ENCODE assay signal across 17 cellular contexts in the genomic region with DNA sequence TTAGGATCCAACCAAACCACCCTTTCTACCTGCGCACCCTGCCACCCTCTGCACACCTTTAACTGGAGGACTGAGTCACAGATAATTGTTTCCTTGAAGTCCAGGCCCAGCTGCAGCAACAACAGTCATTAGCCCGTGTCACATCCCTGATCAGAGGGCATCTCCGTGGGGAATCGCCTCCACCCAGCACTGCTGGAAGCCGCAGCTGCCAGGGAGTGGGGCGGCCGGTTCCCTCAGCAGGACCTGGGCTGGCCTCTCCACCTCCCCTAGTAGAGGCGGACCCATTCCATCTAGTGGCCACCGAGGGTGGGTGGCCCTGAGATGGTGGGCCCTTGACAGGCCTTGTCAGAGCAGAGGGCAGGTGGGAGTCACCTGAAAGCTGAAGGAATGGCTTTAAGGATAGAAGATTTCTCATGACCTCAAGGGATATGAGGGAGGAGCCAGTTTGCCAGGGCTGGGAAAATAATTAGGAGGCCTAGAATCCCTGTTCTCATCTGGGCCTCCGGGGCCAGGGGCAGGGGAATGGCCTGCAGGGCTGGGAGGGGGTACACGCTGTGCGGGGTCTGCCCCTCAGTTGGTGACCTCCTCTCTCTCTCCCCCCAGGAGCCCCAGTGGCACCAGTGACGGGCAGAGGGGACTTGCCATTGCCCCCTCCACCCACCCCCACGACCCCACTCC. TPM values are rescaled to one million over a fixed set of nuclear protein-coding genes. Genes with fewer than 3 reads are reported as not detected.
A peak's percentile ranks its signal among the peaks of the same experiment; 100 is the strongest.
DNase-seq lines count a peak whose midpoint lies in the region; ATAC-seq, FAIRE-seq and TF ChIP-seq lines count a peak whose summit lies in the region.
"Had no signal": no experiment of that assay in that cellular context is flagged by ENCODE, and none has a peak within 500 bp of the region (broad histone marks: within the 10 kb centered on the region; RNA-seq: fewer than 3 reads in every experiment).

No MANE protein-coding gene starts in this region.

- no peak for DNase-seq in activated CD8-positive, alpha-beta memory T cell treated with anti-CD3 and anti-CD28 coated beads, Interleukin-2, amount 10 ng/mL, durations not matched to agents 7 days and 5 days
- no peak for DNase-seq in activated CD8-positive, alpha-beta memory T cell treated with anti-CD3 and anti-CD28 coated beads, Interleukin-2, amount 50 U/mL, for 4 hours
- peak in 2 of 3 donors; percentile 62 to 68 for DNase-seq in Peyer's patch
- DNase-seq in endothelial cell of umbilical vein (ENCODE audit: low read depth, low spot score) = no peak
- peak; percentile 55 for DNase-seq in sigmoid colon
- DNase-seq in amniotic stem cell (lab: John Stamatoyannopoulos, UW) = no peak
- no peak for DNase-seq in KG1 (lab: John Stamatoyannopoulos, UW)
- DNase-seq: ACHN; activated T-cell treated with anti-CD3 and anti-CD28 coated beads, Interleukin-2, amount 50 U/mL, for 1 hour; NCI-H2107; uterus had no signal

- H3K4me3 Mint-ChIP-seq in activated CD8-positive, alpha-beta memory T cell treated with anti-CD3 and anti-CD28 coated beads, Interleukin-2, amount 10 ng/mL, durations not matched to agents 7 days and 5 days = no peak overlapping the region

- H3K4me1 Mint-ChIP-seq in activated CD8-positive, alpha-beta memory T cell treated with anti-CD3 and anti-CD28 coated beads, Interleukin-2, amount 10 ng/mL, durations not matched to agents 7 days and 5 days = peaks cover 31% of the 10 kb centered on the region

- intact Hi-C loops in endothelial cell of umbilical vein (cut with micrococcal nuclease) (no loop called here), sigmoid colon (cut with DNase I) (no loop called here)

- H3K4me1 ChIP-seq in Peyer's patch = peaks cover 0 to 19% (median 0%) of the 10 kb centered on the region in 4 donors
- H3K4me1 ChIP-seq in endothelial cell of umbilical vein (ENCODE audit: control insufficient read depth, extremely low read depth, insufficient read depth, low read length) = no peaks in the 10 kb centered on the region
- no peaks in the 10 kb centered on the region for H3K4me1 ChIP-seq in sigmoid colon
- H3K4me1 ChIP-seq: pancreas, uterus had no signal

- POLR2A ChIA-PET in endothelial cell of umbilical vein (lab: Charles Lee) = no interaction called here

- H3K27ac ChIP-seq in Peyer's patch (peak overlapping the region in 2 of 4 donors; percentile 28 to 37), endothelial cell of umbilical vein (ENCODE audit: insufficient read depth, low read depth, low read length) (no peak overlapping the region), sigmoid colon (no peak overlapping the region)
- H3K27ac ChIP-seq: epithelial cell of prostate, pancreas, uterus had no signal

- peak overlapping the region; percentile 16 for H3K27ac Mint-ChIP-seq in activated CD8-positive, alpha-beta memory T cell treated with anti-CD3 and anti-CD28 coated beads, Interleukin-2, amount 10 ng/mL, durations not matched to agents 7 days and 5 days

- TF ChIP-seq CTCF in Peyer's patch (IDR thresholded peaks at IDR 0.05) (no peak), endothelial cell of umbilical vein (IDR thresholded peaks at IDR 0.05; ENCODE audit: extremely low read depth in 1 of 2, insufficient read depth in 1 of 2, low read depth in 1 of 2, low read length in 2 of 2) (no peak), sigmoid colon (IDR thresholded peaks at IDR 0.05) (no peak)

- H3K4me2 ChIP-seq in endothelial cell of umbilical vein (ENCODE audit: insufficient read depth, low read length) = no peak overlapping the region

- H3K9me1 ChIP-seq in endothelial cell of umbilical vein (replicated peaks; ENCODE audit: control insufficient read depth, extremely low read depth, insufficient read depth, low read length) = no peaks in the 10 kb centered on the region

- no peak for ATAC-seq in activated CD8-positive, alpha-beta memory T cell treated with anti-CD3 and anti-CD28 coated beads, Interleukin-2, amount 10 ng/mL, durations not matched to agents 7 days and 5 days
- no peak for ATAC-seq in HG02884 (IDR thresholded peaks at IDR 0.05; ENCODE audit: unreplicated experiment)
- ATAC-seq: activated CD4-positive, CD25-positive, alpha-beta regulatory T cell treated with anti-CD3 and anti-CD28 coated beads, Interleukin-2, amount 50 U/mL, for 24 hours; pancreas had no signal

- no peaks in the 10 kb centered on the region for H3K9me3 Mint-ChIP-seq in activated CD8-positive, alpha-beta memory T cell treated with anti-CD3 and anti-CD28 coated beads, Interleukin-2, amount 10 ng/mL, durations not matched to agents 7 days and 5 days (ENCODE audit: low read depth)

- H3K9ac ChIP-seq in endothelial cell of umbilical vein (replicated peaks; ENCODE audit: extremely low read depth, insufficient read depth, low read length) = no peak overlapping the region

- no peaks in the 10 kb centered on the region for H4K20me1 ChIP-seq in endothelial cell of umbilical vein (replicated peaks; ENCODE audit: control insufficient read depth, extremely low read depth, insufficient read depth, low read length)

- H3K27me3 ChIP-seq in Peyer's patch (no peaks in the 10 kb centered on the region), endothelial cell of umbilical vein (ENCODE audit: control insufficient read depth in 2 of 2, insufficient read depth in 2 of 2, low read length in 2 of 2) (no peaks in the 10 kb centered on the region), sigmoid colon (no peaks in the 10 kb centered on the region)
- H3K27me3 ChIP-seq: pancreas, uterus had no signal

- no peaks in the 10 kb centered on the region for H3K27me3 Mint-ChIP-seq in activated CD8-positive, alpha-beta memory T cell treated with anti-CD3 and anti-CD28 coated beads, Interleukin-2, amount 10 ng/mL, durations not matched to agents 7 days and 5 days

- 76 to 86% methylated on average over 14 of the region's 14 CpGs for WGBS in sigmoid colon, 2 donors

- H3K36me3 Mint-ChIP-seq in activated CD8-positive, alpha-beta memory T cell treated with anti-CD3 and anti-CD28 coated beads, Interleukin-2, amount 10 ng/mL, durations not matched to agents 7 days and 5 days = peaks cover 27% of the 10 kb centered on the region

- H3K79me2 ChIP-seq in endothelial cell of umbilical vein (ENCODE audit: control insufficient read depth, insufficient read depth, low read length) = peaks cover 7% of the 10 kb centered on the region

- CTCF ChIA-PET in activated CD8-positive, alpha-beta memory T cell treated with anti-CD3 and anti-CD28 coated beads, Interleukin-2, amount 10 ng/mL, durations not matched to agents 7 days and 5 days (lab: Charles Lee) = no interaction called here
- CTCF ChIA-PET in endothelial cell of umbilical vein (lab: Charles Lee) = no interaction called here

- H3K4me3 ChIP-seq in Peyer's patch (no peak overlapping the region), endothelial cell of umbilical vein (replicated peaks in 1 of 3; ENCODE audit: insufficient read depth in 1 of 3, low read depth in 1 of 3, low read length in 3 of 3) (no peak overlapping the region), sigmoid colon (no peak overlapping the region)
- H3K4me3 ChIP-seq: pancreas, uterus had no signal

- H3K9me3 ChIP-seq in Peyer's patch (no peaks in the 10 kb centered on the region), endothelial cell of umbilical vein (replicated peaks; ENCODE audit: control insufficient read depth, insufficient read depth, low read length) (no peaks in the 10 kb centered on the region), sigmoid colon (no peaks in the 10 kb centered on the region)
- H3K9me3 ChIP-seq: pancreas, uterus had no signal

- TF ChIP-seq POLR2A in Peyer's patch (IDR thresholded peaks at IDR 0.05) = no peak
- no peak for TF ChIP-seq POLR2A in endothelial cell of umbilical vein (IDR thresholded peaks at IDR 0.05; ENCODE audit: low read depth, low read length)
- no peak for TF ChIP-seq POLR2A in sigmoid colon (IDR thresholded peaks at IDR 0.05)

- FAIRE-seq in endothelial cell of umbilical vein (lab: Jason Lieb, UNC) = no peak
- FAIRE-seq: GM12891, keratinocyte, pancreas had no signal

- H2AFZ ChIP-seq in endothelial cell of umbilical vein (ENCODE audit: low read depth, low read length) = no peak overlapping the region

- peaks cover 0 to 69% (median 0%) of the 10 kb centered on the region in 3 donors for H3K36me3 ChIP-seq in Peyer's patch
- H3K36me3 ChIP-seq in endothelial cell of umbilical vein (ENCODE audit: control insufficient read depth in 2 of 2, extremely low read depth in 1 of 2, insufficient read depth in 2 of 2, low read length in 2 of 2) = peaks cover 3 to 33% of the 10 kb centered on the region in 2 experiments
- H3K36me3 ChIP-seq in sigmoid colon = peaks cover 39 to 93% (median 43%) of the 10 kb centered on the region in 4 donors
- H3K36me3 ChIP-seq: uterus had no signal

- TF ChIP-seq EP300 in sigmoid colon (IDR thresholded peaks at IDR 0.05) = no peak

- dilution Hi-C loops in endothelial cell of umbilical vein (cut with MboI; ENCODE audit: extremely low pct_ligation_motif_present, low sequenced_read_pairs) = no loop called here

- TSS peak; percentile 4 for BruUV-seq in endothelial cell of umbilical vein (replicated peaks; lab: Mats Ljungman, UMichigan)

RNA-seq across cellular contexts. Expression of a gene that starts 6.2 kb away (rescaled TPM):
- 1 to 10 TPM; 5.3 to 6.6 TPM for total RNA-seq in activated CD8-positive, alpha-beta memory T cell treated with anti-CD3 and anti-CD28 coated beads, Interleukin-2, amount 10 ng/mL, durations not matched to agents 7 days and 5 days
- 10 to 100 TPM in 2 of 4 donors, 1 to 10 TPM in 2; 6.8 to 18.4 (median 12.0) TPM for total RNA-seq in Peyer's patch
- total RNA-seq in endothelial cell of umbilical vein = 2.8 and 4.5 TPM in 2 replicates
- 3.5 and 4.6 TPM in 2 replicates for polyA plus RNA-seq in endothelial cell of umbilical vein
- 0.49 and 0.90 TPM in 2 replicates for polyA plus RNA-seq in endothelial cell of umbilical vein (2011; cell fraction: cytosol; rRNA removed)
- 23.7 and 25.2 TPM in 2 replicates for polyA plus RNA-seq in endothelial cell of umbilical vein (2011; cell fraction: nucleus; rRNA removed)
- polyA plus RNA-seq in endothelial cell of umbilical vein (2012) = 1.4 and 1.8 TPM in 2 replicates
- polyA minus RNA-seq in endothelial cell of umbilical vein = 1.1 and 1.7 TPM in 2 replicates
- polyA minus RNA-seq in endothelial cell of umbilical vein (2011; cell fraction: cytosol; rRNA and poly(A)+ RNA removed) = 0.20 TPM
- 2.5 and 4.8 TPM in 2 replicates for polyA minus RNA-seq in endothelial cell of umbilical vein (2011; cell fraction: nucleus; rRNA and poly(A)+ RNA removed)
- 1 to 10 TPM; 1.1 to 9.1 (median 2.6) TPM for total RNA-seq in sigmoid colon
- polyA plus RNA-seq in sigmoid colon = 1 to 10 TPM in 1 of 3 donors, not detected in 2; 2.0 TPM

RNA-seq across cellular contexts. Expression of a gene that starts 8.3 kb away (rescaled TPM):
- 10 to 100 TPM; 31.8 to 37.7 TPM for total RNA-seq in activated CD8-positive, alpha-beta memory T cell treated with anti-CD3 and anti-CD28 coated beads, Interleukin-2, amount 10 ng/mL, durations not matched to agents 7 days and 5 days
- total RNA-seq in Peyer's patch (10 to 100 TPM; 11.6 to 42.1 (median 29.8) TPM), endothelial cell of umbilical vein (13.1 and 15.9 TPM in 2 replicates), sigmoid colon (10 to 100 TPM in 1 of 4 donors, 1 to 10 TPM in 3; 8.3 to 12.2 (median 8.8) TPM)
- polyA plus RNA-seq in endothelial cell of umbilical vein (4.1 and 5.9 TPM in 2 replicates), sigmoid colon (10 to 100 TPM in 1 of 3 donors, 1 to 10 TPM in 2; 1.8 to 15.0 (median 4.9) TPM)
- 2.7 and 3.3 TPM in 2 replicates for polyA plus RNA-seq in endothelial cell of umbilical vein (2011; cell fraction: cytosol; rRNA removed)
- 7.1 and 8.5 TPM in 2 replicates for polyA plus RNA-seq in endothelial cell of umbilical vein (2011; cell fraction: nucleus; rRNA removed)
- 8.0 and 8.4 TPM in 2 replicates for polyA plus RNA-seq in endothelial cell of umbilical vein (2012)
- 9.7 and 23.9 TPM in 2 replicates for polyA minus RNA-seq in endothelial cell of umbilical vein
- 7.4 TPM for polyA minus RNA-seq in endothelial cell of umbilical vein (2011; cell fraction: cytosol; rRNA and poly(A)+ RNA removed)
- polyA minus RNA-seq in endothelial cell of umbilical vein (2011; cell fraction: nucleus; rRNA and poly(A)+ RNA removed) = 13.3 and 20.9 TPM in 2 replicates

RNA-seq across cellular contexts. Expression of a gene that starts 8.5 kb away (rescaled TPM):
- 10 to 100 TPM; 18.0 to 20.5 TPM for total RNA-seq in activated CD8-positive, alpha-beta memory T cell treated with anti-CD3 and anti-CD28 coated beads, Interleukin-2, amount 10 ng/mL, durations not matched to agents 7 days and 5 days
- 10 to 100 TPM in 2 of 4 donors, 1 to 10 TPM in 2; 3.3 to 17.2 (median 11.4) TPM for total RNA-seq in Peyer's patch
- total RNA-seq in endothelial cell of umbilical vein = 11.6 and 13.3 TPM in 2 replicates
- polyA plus RNA-seq in endothelial cell of umbilical vein = 11.8 and 14.4 TPM in 2 replicates
- polyA plus RNA-seq in endothelial cell of umbilical vein (2011; cell fraction: cytosol; rRNA removed) = 5.1 and 7.3 TPM in 2 replicates
- polyA plus RNA-seq in endothelial cell of umbilical vein (2011; cell fraction: nucleus; rRNA removed) = 5.0 and 5.7 TPM in 2 replicates
- 6.3 TPM in 2 replicates for polyA plus RNA-seq in endothelial cell of umbilical vein (2012)
- 6.9 and 8.0 TPM in 2 replicates for polyA minus RNA-seq in endothelial cell of umbilical vein
- polyA minus RNA-seq in endothelial cell of umbilical vein (2011; cell fraction: cytosol; rRNA and poly(A)+ RNA removed) = 14.7 TPM
- 4.0 and 7.6 TPM in 2 replicates for polyA minus RNA-seq in endothelial cell of umbilical vein (2011; cell fraction: nucleus; rRNA and poly(A)+ RNA removed)
- total RNA-seq in sigmoid colon = 10 to 100 TPM in 1 of 4 donors, 1 to 10 TPM in 3; 5.2 to 12.5 (median 7.7) TPM
- polyA plus RNA-seq in sigmoid colon = 10 to 100 TPM in 1 of 3 donors, 1 to 10 TPM in 2; 4.8 to 11.7 (median 4.9) TPM

RNA-seq across cellular contexts. Expression of a gene that starts 12.1 kb away (rescaled TPM):
- total RNA-seq in activated CD8-positive, alpha-beta memory T cell treated with anti-CD3 and anti-CD28 coated beads, Interleukin-2, amount 10 ng/mL, durations not matched to agents 7 days and 5 days = 10 to 100 TPM; 66.3 to 68.9 TPM
- total RNA-seq in Peyer's patch = 100 to 1,000 TPM in 2 of 4 donors, 10 to 100 TPM in 2; 20.6 to 207 (median 102) TPM
- 91.8 and 93.5 TPM in 2 replicates for total RNA-seq in endothelial cell of umbilical vein
- polyA plus RNA-seq in endothelial cell of umbilical vein = 586 and 728 TPM in 2 replicates
- polyA plus RNA-seq in endothelial cell of umbilical vein (2011; cell fraction: cytosol; rRNA removed) = 280 and 326 TPM in 2 replicates
- polyA plus RNA-seq in endothelial cell of umbilical vein (2011; cell fraction: nucleus; rRNA removed) = 108 and 116 TPM in 2 replicates
- polyA plus RNA-seq in endothelial cell of umbilical vein (2012) = 127 and 148 TPM in 2 replicates
- 286 and 321 TPM in 2 replicates for polyA minus RNA-seq in endothelial cell of umbilical vein
- polyA minus RNA-seq in endothelial cell of umbilical vein (2011; cell fraction: cytosol; rRNA and poly(A)+ RNA removed) = 75.9 TPM
- 22.7 and 23.5 TPM in 2 replicates for polyA minus RNA-seq in endothelial cell of umbilical vein (2011; cell fraction: nucleus; rRNA and poly(A)+ RNA removed)
- total RNA-seq in sigmoid colon = 100 to 1,000 TPM; 107 to 165 (median 116) TPM
- polyA plus RNA-seq in sigmoid colon = 10 to 100 TPM; 30.5 to 66.5 (median 45.6) TPM

RNA-seq across cellular contexts. Expression of a gene that starts 25.7 kb away (rescaled TPM):
- 10 to 100 TPM; 34.7 to 35.4 TPM for total RNA-seq in activated CD8-positive, alpha-beta memory T cell treated with anti-CD3 and anti-CD28 coated beads, Interleukin-2, amount 10 ng/mL, durations not matched to agents 7 days and 5 days
- total RNA-seq in Peyer's patch = 10 to 100 TPM; 30.5 to 71.4 (median 41.8) TPM
- total RNA-seq in endothelial cell of umbilical vein = 56.5 and 57.8 TPM in 2 replicates
- polyA plus RNA-seq in endothelial cell of umbilical vein = 78.3 and 96.7 TPM in 2 replicates
- polyA plus RNA-seq in endothelial cell of umbilical vein (2011; cell fraction: cytosol; rRNA removed) = 54.0 and 59.0 TPM in 2 replicates
- polyA plus RNA-seq in endothelial cell of umbilical vein (2011; cell fraction: nucleus; rRNA removed) = 47.8 and 53.5 TPM in 2 replicates
- 55.8 and 72.9 TPM in 2 replicates for polyA plus RNA-seq in endothelial cell of umbilical vein (2012)
- polyA minus RNA-seq in endothelial cell of umbilical vein = 27.8 and 28.1 TPM in 2 replicates
- 20.4 TPM for polyA minus RNA-seq in endothelial cell of umbilical vein (2011; cell fraction: cytosol; rRNA and poly(A)+ RNA removed)
- polyA minus RNA-seq in endothelial cell of umbilical vein (2011; cell fraction: nucleus; rRNA and poly(A)+ RNA removed) = 14.4 and 19.6 TPM in 2 replicates
- 10 to 100 TPM; 29.5 to 42.7 (median 33.7) TPM for total RNA-seq in sigmoid colon
- polyA plus RNA-seq in sigmoid colon = 10 to 100 TPM; 21.6 to 33.2 (median 32.1) TPM

Comparison
In these comparisons a context has a peak if more than half of its experiments do, and no peak if none do; other contexts are left out.
1. DNase-seq: peak in Peyer's patch (2 of 3) and sigmoid colon (single experiment); none in activated CD8-positive, alpha-beta memory T cell treated with anti-CD3 and anti-CD28 coated beads, Interleukin-2, amount 10 ng/mL, durations not matched to agents 7 days and 5 days (single experiment), activated CD8-positive, alpha-beta memory T cell treated with anti-CD3 and anti-CD28 coated beads, Interleukin-2, amount 50 U/mL, for 4 hours (single experiment), endothelial cell of umbilical vein (single experiment), amniotic stem cell (single experiment) and KG1 (single experiment).